ENCODE assay signal across 17 cellular contexts in genomic region chr3:30761374-30761773, GRCh38.
DNase-seq lines count a peak whose midpoint lies in the region; ATAC-seq and TF ChIP-seq lines count a peak whose summit lies in the region.
"Had no signal": no experiment of that assay in that cellular context is flagged by ENCODE, and none has a peak within 500 bp of the region (broad histone marks: within the 10 kb centered on the region; RNA-seq: fewer than 3 reads in every experiment).

No MANE protein-coding gene starts in this region.

- no peaks in the 10 kb centered on the region for H3K36me3 Mint-ChIP-seq in activated CD8-positive, alpha-beta memory T cell treated with anti-CD3 and anti-CD28 coated beads, Interleukin-2, amount 10 ng/mL, durations not matched to agents 7 days and 5 days
- H3K36me3 Mint-ChIP-seq: CD8-positive, alpha-beta T cell had no signal

- TF ChIP-seq CTCF in cardiac muscle cell (IDR thresholded peaks at IDR 0.05; ENCODE audit: low read depth, low read length) (no peak), right atrium auricular region (IDR thresholded peaks at IDR 0.05) (no peak), VCaP (conservative IDR thresholded peaks at IDR 0.05) (no peak), right lobe of liver (IDR thresholded peaks at IDR 0.05) (no peak)

- no peak overlapping the region for H3K4me3 ChIP-seq in cardiac muscle cell
- no peak overlapping the region for H3K4me3 ChIP-seq in right atrium auricular region
- no peak overlapping the region for H3K4me3 ChIP-seq in right lobe of liver
- H3K4me3 ChIP-seq: A549; BLaER1 treated with 17β-estradiol and CSF1 and Interleukin-3, amounts not matched to agents 10 nM and 100 nM had no signal

- H3K27ac ChIP-seq in cardiac muscle cell (peak overlapping the region; percentile 61), right atrium auricular region (no peak overlapping the region), VCaP (peak overlapping the region; percentile 45), right lobe of liver (peak overlapping the region in 1 of 3 donors; percentile 13)
- H3K27ac ChIP-seq: 22Rv1; A549; BLaER1 treated with 17β-estradiol and CSF1 and Interleukin-3, amounts not matched to agents 10 nM and 100 nM; C4-2B had no signal

- intact Hi-C loops in right lobe of liver (cut with DNase I) = loop anchor here in 1 of 2 donors (10.0 kb wide), 1 partner anchor 373 kb away; no protein-coding TSS in a partner anchor

- H3K27me3 Mint-ChIP-seq in activated CD8-positive, alpha-beta memory T cell treated with anti-CD3 and anti-CD28 coated beads, Interleukin-2, amount 10 ng/mL, durations not matched to agents 7 days and 5 days = peaks cover 9% of the 10 kb centered on the region
- H3K27me3 Mint-ChIP-seq: CD4-positive, alpha-beta T cell had no signal

- ATAC-seq in right lobe of liver = peak; percentile 62 to 91 (median 74)
- no peak for ATAC-seq in activated CD8-positive, alpha-beta memory T cell treated with anti-CD3 and anti-CD28 coated beads, Interleukin-2, amount 10 ng/mL, durations not matched to agents 7 days and 5 days
- ATAC-seq: A549; CD8-positive, alpha-beta T cell had no signal

- no peaks in the 10 kb centered on the region for H3K4me1 Mint-ChIP-seq in activated CD8-positive, alpha-beta memory T cell treated with anti-CD3 and anti-CD28 coated beads, Interleukin-2, amount 10 ng/mL, durations not matched to agents 7 days and 5 days
- H3K4me1 Mint-ChIP-seq: B cell had no signal

- H3K4me3 Mint-ChIP-seq in activated CD8-positive, alpha-beta memory T cell treated with anti-CD3 and anti-CD28 coated beads, Interleukin-2, amount 10 ng/mL, durations not matched to agents 7 days and 5 days = no peak overlapping the region
- H3K4me3 Mint-ChIP-seq: B cell; CD4-positive, alpha-beta T cell; CD8-positive, alpha-beta T cell had no signal

- CTCF ChIA-PET in activated CD8-positive, alpha-beta memory T cell treated with anti-CD3 and anti-CD28 coated beads, Interleukin-2, amount 10 ng/mL, durations not matched to agents 7 days and 5 days (lab: Charles Lee) = no interaction called here

- DNase-seq in cardiac muscle cell (ENCODE audit: low read depth in 1 of 2, low spot score in 1 of 2) (no peak), right atrium auricular region (ENCODE audit: low spot score) (no peak), right lobe of liver (no peak)
- no peak for DNase-seq in activated CD8-positive, alpha-beta memory T cell treated with anti-CD3 and anti-CD28 coated beads, Interleukin-2, amount 10 ng/mL, durations not matched to agents 7 days and 5 days
- DNase-seq: AML-193; Caco-2; Calu3; CD4-positive, alpha-beta T cell; CD8-positive, alpha-beta T cell; DMS79 treated with DMSO at 0.1 percent for 48 hours; GF-D8 had no signal

- no peak overlapping the region for H3K27ac Mint-ChIP-seq in activated CD8-positive, alpha-beta memory T cell treated with anti-CD3 and anti-CD28 coated beads, Interleukin-2, amount 10 ng/mL, durations not matched to agents 7 days and 5 days
- H3K27ac Mint-ChIP-seq: B cell; CD4-positive, alpha-beta T cell; CD8-positive, alpha-beta T cell had no signal

- no peaks in the 10 kb centered on the region for H3K9me3 ChIP-seq in cardiac muscle cell (ENCODE audit: low read depth)
- no peaks in the 10 kb centered on the region for H3K9me3 ChIP-seq in right atrium auricular region
- H3K9me3 ChIP-seq in right lobe of liver = no peaks in the 10 kb centered on the region
- H3K9me3 ChIP-seq: A549; BLaER1 treated with 17β-estradiol and CSF1 and Interleukin-3, amounts not matched to agents 10 nM and 100 nM; Caco-2 had no signal

- no peaks in the 10 kb centered on the region for H3K9me3 Mint-ChIP-seq in activated CD8-positive, alpha-beta memory T cell treated with anti-CD3 and anti-CD28 coated beads, Interleukin-2, amount 10 ng/mL, durations not matched to agents 7 days and 5 days (ENCODE audit: low read depth)
- H3K9me3 Mint-ChIP-seq: CD4-positive, alpha-beta T cell; CD8-positive, alpha-beta T cell had no signal

- no peaks in the 10 kb centered on the region for H3K27me3 ChIP-seq in cardiac muscle cell
- no peaks in the 10 kb centered on the region for H3K27me3 ChIP-seq in right atrium auricular region
- no peaks in the 10 kb centered on the region for H3K27me3 ChIP-seq in right lobe of liver
- H3K27me3 ChIP-seq: BLaER1 treated with 17β-estradiol and CSF1 and Interleukin-3, amounts not matched to agents 10 nM and 100 nM had no signal

- WGBS in right lobe of liver (ENCODE audit: insufficient coverage, low coverage, low lambda C conversion rate, missing lambda C conversion rate) = 73% methylated on average over 3 of the region's 3 CpGs

- no peak for TF ChIP-seq POLR2A in right lobe of liver (IDR thresholded peaks at IDR 0.05)

- H3K36me3 ChIP-seq in cardiac muscle cell (no peaks in the 10 kb centered on the region), right atrium auricular region (no peaks in the 10 kb centered on the region), right lobe of liver (no peaks in the 10 kb centered on the region)
- H3K36me3 ChIP-seq: BLaER1 treated with 17β-estradiol and CSF1 and Interleukin-3, amounts not matched to agents 10 nM and 100 nM had no signal

- peaks cover 40% of the 10 kb centered on the region for H3K4me1 ChIP-seq in cardiac muscle cell (ENCODE audit: low read depth)
- no peaks in the 10 kb centered on the region for H3K4me1 ChIP-seq in right atrium auricular region
- H3K4me1 ChIP-seq in right lobe of liver = peaks cover 0 to 15% (median 4%) of the 10 kb centered on the region in 4 donors
- H3K4me1 ChIP-seq: A549, Caco-2 had no signal

Comparison
In these comparisons a context has a peak if more than half of its experiments do, and no peak if none do; other contexts are left out.
1. H3K27ac ChIP-seq: peak in cardiac muscle cell (single experiment) and VCaP (single experiment); none in right atrium auricular region (0 of 2).